ENCODE assay signal across 18 cellular contexts in the genomic region with DNA sequence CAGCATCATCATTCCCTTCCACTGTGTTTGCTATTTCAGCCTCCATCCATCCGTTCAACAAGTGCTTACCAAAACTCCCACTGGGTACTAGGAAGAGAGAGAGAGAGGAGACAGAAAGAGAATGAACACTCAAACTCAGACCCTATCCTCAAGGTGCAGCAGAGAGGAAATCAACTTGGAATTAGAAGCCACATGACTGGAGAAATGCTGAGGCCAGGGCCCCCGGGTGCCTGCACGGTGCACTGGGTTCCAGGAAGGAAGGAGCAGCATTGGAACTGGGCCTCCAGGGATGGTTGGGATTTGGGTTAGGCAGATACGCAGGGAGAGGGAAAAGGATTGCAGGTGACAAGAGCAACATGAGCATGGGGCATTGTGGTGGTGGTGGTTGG. TPM values are rescaled to one million over a fixed set of nuclear protein-coding genes. Genes with fewer than 3 reads are reported as not detected.
DNase-seq lines count a peak whose midpoint lies in the region; ATAC-seq, FAIRE-seq and TF ChIP-seq lines count a peak whose summit lies in the region.
"Had no signal": no experiment of that assay in that cellular context is flagged by ENCODE, and none has a peak within 500 bp of the region (broad histone marks: within the 10 kb centered on the region; RNA-seq: fewer than 3 reads in every experiment).

No MANE protein-coding gene starts in this region.

- peaks cover 56% of the 10 kb centered on the region for H3K27me3 Mint-ChIP-seq in Calu3 (ENCODE audit: unreplicated experiment)

- no peak for TF ChIP-seq POLR2A in gastrocnemius medialis (IDR thresholded peaks at IDR 0.05)
- TF ChIP-seq POLR2A in uterus (IDR thresholded peaks at IDR 0.05): no peak

- H3K27me3 ChIP-seq in heart right ventricle (no peaks in the 10 kb centered on the region), gastrocnemius medialis (no peaks in the 10 kb centered on the region), uterus (no peaks in the 10 kb centered on the region)

- H3K4me3 ChIP-seq in heart right ventricle (no peak overlapping the region), kidney (ENCODE audit: low read length in 2 of 2) (no peak overlapping the region), gastrocnemius medialis (no peak overlapping the region), uterus (no peak overlapping the region)
- H3K4me3 ChIP-seq: A549, PC-9 had no signal

- H3K27ac Mint-ChIP-seq in Calu3 (ENCODE audit: unreplicated experiment): no peak overlapping the region
- H3K27ac Mint-ChIP-seq: activated CD8-positive, alpha-beta memory T cell treated with anti-CD3 and anti-CD28 coated beads, Interleukin-2, amount 10 ng/mL, durations not matched to agents 7 days and 5 days; activated T-helper 2 cell treated with anti-CD3 and anti-CD28 coated beads, Interferon-gamma antibody, Interleukin-2, Interleukin-4, amounts not matched to agents 10 μg/mL and 5 μg/mL and 100 μg/mL, durations not matched to agents 14 hours and 24 hours and 36 hours; memory B cell had no signal

- no peak overlapping the region for H3K4me3 Mint-ChIP-seq in Calu3 (ENCODE audit: low read depth, unreplicated experiment)
- H3K4me3 Mint-ChIP-seq: activated CD8-positive, alpha-beta memory T cell treated with anti-CD3 and anti-CD28 coated beads, Interleukin-2, amount 10 ng/mL, durations not matched to agents 7 days and 5 days; memory B cell had no signal

- H3K36me3 ChIP-seq in heart right ventricle (no peaks in the 10 kb centered on the region), kidney (ENCODE audit: control insufficient read depth in 1 of 2, insufficient read depth in 2 of 2, low read length in 2 of 2) (no peaks in the 10 kb centered on the region), gastrocnemius medialis (no peaks in the 10 kb centered on the region), uterus (no peaks in the 10 kb centered on the region)

- H3K9me3 Mint-ChIP-seq in Calu3 (ENCODE audit: low read depth, unreplicated experiment): no peaks in the 10 kb centered on the region
- H3K9me3 Mint-ChIP-seq: activated T-helper 2 cell treated with anti-CD3 and anti-CD28 coated beads, Interferon-gamma antibody, Interleukin-2, Interleukin-4, amounts not matched to agents 10 μg/mL and 5 μg/mL and 100 μg/mL, durations not matched to agents 14 hours and 24 hours and 36 hours had no signal

- in situ Hi-C loops in gastrocnemius medialis (cut with MboI; ENCODE audit: low sequenced_read_pairs in 4 of 4): no loop called here

- H3K9ac ChIP-seq in kidney (ENCODE audit: low read length in 2 of 2): no peak overlapping the region

- CTCF ChIA-PET in Calu3 (lab: Charles Lee): no interaction called here

- peak in 1 of 8 donors; percentile 2 for ATAC-seq in heart right ventricle
- ATAC-seq in Right ventricle myocardium inferior: no peak
- no peak for ATAC-seq in gastrocnemius medialis
- no peak for ATAC-seq in left lobe of liver
- ATAC-seq: A549; activated CD8-positive, alpha-beta memory T cell treated with anti-CD3 and anti-CD28 coated beads, Interleukin-2, amount 10 ng/mL, durations not matched to agents 7 days and 5 days had no signal

- H3K9me3 ChIP-seq in heart right ventricle (peaks cover 0 to 6% (median 0%) of the 10 kb centered on the region in 11 donors), kidney (ENCODE audit: control insufficient read depth in 1 of 2, low read length in 2 of 2) (no peaks in the 10 kb centered on the region), gastrocnemius medialis (no peaks in the 10 kb centered on the region), uterus (no peaks in the 10 kb centered on the region)

- intact Hi-C loops in heart right ventricle (cut with DNase I): no loop called here
- intact Hi-C loops in Right ventricle myocardium inferior (cut with DNase I): loop anchor here (2.0 kb wide), 1 partner anchor 30 kb away; a partner anchor contains a TSS
- intact Hi-C loops in kidney (cut with DNase I): no loop called here
- intact Hi-C loops in gastrocnemius medialis (cut with DNase I; ENCODE audit: low total_unique reads): no loop called here
- intact Hi-C loops in uterus (cut with DNase I; ENCODE audit: low total_unique reads): no loop called here
- intact Hi-C loops in Calu3 (cut with micrococcal nuclease; ENCODE audit: unreplicated experiment): no loop called here

- WGBS in heart right ventricle, 2 donors: 58 to 73% methylated on average over 4 of the region's 4 CpGs

- H3K4me1 ChIP-seq in heart right ventricle (peaks cover 23 to 71% (median 54%) of the 10 kb centered on the region in 9 donors), kidney (ENCODE audit: control insufficient read depth in 1 of 2, insufficient read depth in 1 of 2, low read depth in 1 of 2, low read length in 2 of 2) (peaks cover 17 to 18% of the 10 kb centered on the region in 2 donors), gastrocnemius medialis (peaks cover 12 to 19% of the 10 kb centered on the region in 2 donors), uterus (peaks cover 6 to 20% of the 10 kb centered on the region in 2 donors)
- H3K4me1 ChIP-seq: A549 had no signal

- TF ChIP-seq CTCF in heart right ventricle (IDR thresholded peaks at IDR 0.05) (no peak), kidney (IDR thresholded peaks at IDR 0.05; ENCODE audit: borderline replicate concordance, extremely low read depth, insufficient read depth) (no peak), gastrocnemius medialis (IDR thresholded peaks at IDR 0.05 in 4 of 5, conservative IDR thresholded peaks at IDR 0.05 in 1 of 5) (no peak), uterus (IDR thresholded peaks at IDR 0.05) (no peak), Calu3 (IDR thresholded peaks at IDR 0.05; ENCODE audit: unreplicated experiment) (no peak)

- no peaks in the 10 kb centered on the region for H3K36me3 Mint-ChIP-seq in Calu3 (ENCODE audit: insufficient read depth, unreplicated experiment)
- H3K36me3 Mint-ChIP-seq: activated CD8-positive, alpha-beta memory T cell treated with anti-CD3 and anti-CD28 coated beads, Interleukin-2, amount 10 ng/mL, durations not matched to agents 7 days and 5 days had no signal

- BruUV-seq in Calu3 (replicated peaks; lab: Mats Ljungman, UMichigan): no TSS peak

- no peak for FAIRE-seq in kidney (lab: Jason Lieb, UNC)
- FAIRE-seq: A549, H54 had no signal

- DNase-seq in heart right ventricle: no peak
- DNase-seq in Right ventricle myocardium inferior (ENCODE audit: missing footprints): no peak
- DNase-seq in kidney: no peak
- DNase-seq in gastrocnemius medialis: no peak
- DNase-seq in uterus: no peak
- no peak for DNase-seq in Calu3
- no peak for DNase-seq in kidney tubule cell (ENCODE audit: low spot score)
- no peak for DNase-seq in left lobe of liver (ENCODE audit: low spot score)
- DNase-seq: activated CD4-positive, CD25-positive, alpha-beta regulatory T cell treated with anti-CD3 and anti-CD28 coated beads, Interleukin-2, amount 50 U/mL, for 72 hours; activated CD8-positive, alpha-beta memory T cell treated with anti-CD3 and anti-CD28 coated beads, Interleukin-2, amount 10 ng/mL, durations not matched to agents 7 days and 5 days; Karpas-422; NCI-H1417; NCI-H82; PC-9 had no signal

- H3K4me1 Mint-ChIP-seq in Calu3 (ENCODE audit: low read depth, unreplicated experiment): no peaks in the 10 kb centered on the region
- H3K4me1 Mint-ChIP-seq: activated CD8-positive, alpha-beta memory T cell treated with anti-CD3 and anti-CD28 coated beads, Interleukin-2, amount 10 ng/mL, durations not matched to agents 7 days and 5 days; memory B cell had no signal

- H3K27ac ChIP-seq in heart right ventricle (peak overlapping the region; percentile 17 to 83 (median 71)), kidney (ENCODE audit: low read depth in 2 of 2, low read length in 2 of 2) (peak overlapping the region; percentile 46 to 50), gastrocnemius medialis (peak overlapping the region; percentile 44 to 73 (median 59)), uterus (peak overlapping the region; percentile 25 to 79)
- H3K27ac ChIP-seq: A549, PC-9 had no signal

RNA-seq across cellular contexts. Expression of a gene that starts 30.0 kb away (rescaled TPM):
- 1 to 10 TPM; 2.6 to 8.1 (median 4.5) TPM for total RNA-seq in heart right ventricle
- 1 to 10 TPM; 7.1 to 7.6 TPM for polyA plus RNA-seq in heart right ventricle
- 8.5 TPM for total RNA-seq in Right ventricle myocardium inferior
- total RNA-seq in kidney: 7.9 TPM
- polyA plus RNA-seq in kidney (ENCODE audit: insufficient read depth, low read depth, low replicate concordance): 9.0 TPM
- 1 to 10 TPM; 1.5 to 2.2 (median 1.8) TPM for total RNA-seq in gastrocnemius medialis
- total RNA-seq in uterus: 10 to 100 TPM in 1 of 4 donors, 1 to 10 TPM in 3; 1.3 to 18.2 (median 7.0) TPM
- total RNA-seq in Calu3 (2022): 0.14 and 0.15 TPM in 2 replicates
- total RNA-seq in left lobe of liver: 0.35 TPM
- total RNA-seq: activated CD8-positive, alpha-beta memory T cell treated with anti-CD3 and anti-CD28 coated beads, Interleukin-2, amount 10 ng/mL, durations not matched to agents 7 days and 5 days had no signal
